1 cellular context compared by ENCODE assay signal in genomic region chr7:115009736-115010435, GRCh38.
TF ChIP-seq lines count a peak whose summit lies in the region.

No MANE protein-coding gene starts in this region.

TF ChIP-seq in GM23338, 12 proteins besides CTCF, POLR2A, EP300 and RAD21 (continued from another document):
- TF ChIP-seq ZNF462 (CRISPR knock-in tag; IDR thresholded peaks at IDR 0.05): no peak
- TF ChIP-seq NANOG (IDR thresholded peaks at IDR 0.05; ENCODE audit: borderline replicate concordance): no peak
- TF ChIP-seq EZH2 (IDR thresholded peaks at IDR 0.05; ENCODE audit: low read depth, unreplicated experiment): no peak
- no peak for TF ChIP-seq JUNB (IDR thresholded peaks at IDR 0.05; ENCODE audit: unreplicated experiment)
TF ChIP-seq in GM23338: peak in this region for 0.
